ENCODE assay signal across 1 cellular context in the genomic region with DNA sequence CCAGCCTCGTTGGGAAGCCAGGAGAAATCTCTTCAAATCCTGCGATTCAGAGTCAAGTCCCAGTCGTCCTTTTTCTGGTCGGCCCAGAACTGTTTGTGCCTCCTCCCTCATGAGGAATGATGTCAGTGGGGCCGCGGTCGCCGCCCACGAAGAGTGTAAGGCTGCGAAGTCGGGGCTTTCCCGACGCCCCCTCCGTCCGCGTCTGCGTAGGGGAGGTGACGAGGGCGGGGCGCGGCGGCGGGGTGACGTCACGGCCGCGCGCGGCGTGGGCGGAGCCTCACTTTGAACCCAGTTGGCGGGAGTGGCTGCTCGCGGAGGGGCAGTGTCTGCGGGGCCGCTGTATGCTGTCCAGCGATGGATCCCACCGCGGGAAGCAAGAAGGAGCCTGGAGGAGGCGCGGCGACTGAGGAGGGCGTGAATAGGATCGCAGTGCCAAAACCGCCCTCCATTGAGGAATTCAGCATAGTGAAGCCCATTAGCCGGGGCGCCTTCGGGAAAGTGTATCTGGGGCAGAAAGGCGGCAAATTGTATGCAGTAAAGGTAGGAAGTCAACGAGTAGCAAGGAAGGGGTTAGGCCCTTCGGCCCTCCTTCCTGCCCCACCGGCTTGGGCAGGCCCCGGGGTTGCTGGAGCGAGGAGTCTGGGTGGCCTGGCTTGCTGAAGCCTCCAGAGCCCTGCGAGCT.
TF ChIP-seq lines count a peak whose summit lies in the region.

MASTL (plus strand) TSS at position 280 of the 682 bp plus-strand sequence; CDS start at position 355, 75 bp downstream.

TF ChIP-seq in HepG2, 621 proteins besides CTCF, POLR2A, EP300 and RAD21 (continued from another document and continues in another):
- TF ChIP-seq SOX13 (IDR thresholded peaks at IDR 0.05) (no peak), SOX13 (CRISPR knock-in tag; conservative IDR thresholded peaks at IDR 0.05 in 1 of 2, IDR thresholded peaks at IDR 0.05 in 1 of 2) (peak in 1 of 2 experiments; percentile 18; a peak in 1 of 4 replicates), AGO2 (optimal IDR thresholded peaks at IDR 0.05; ENCODE audit: low read depth, low read length) (peak; percentile 70), TSC22D2 (CRISPR knock-in tag; IDR thresholded peaks at IDR 0.05; ENCODE audit: borderline replicate concordance) (peak; percentile 47; the same call in 1 of the 2 replicates), GATAD1 (CRISPR knock-in tag; IDR thresholded peaks at IDR 0.05) (peak; percentile 96), ZNF20 (CRISPR knock-in tag; IDR thresholded peaks at IDR 0.05) (no peak), YEATS4 (CRISPR knock-in tag; IDR thresholded peaks at IDR 0.05; ENCODE audit: borderline replicate concordance) (peak; percentile 61), ZC3H13 (CRISPR knock-in tag; IDR thresholded peaks at IDR 0.05) (no peak), SMAD1 (CRISPR knock-in tag; IDR thresholded peaks at IDR 0.05; ENCODE audit: borderline replicate concordance, low read depth) (0 out of 2 replicates have a peak, but pooled peaks have one; percentile 16), HCFC1 (IDR thresholded peaks at IDR 0.05; ENCODE audit: low read depth, low read length) (0 out of 2 replicates have a peak, but pooled peaks have one; percentile 16), JARID2 (CRISPR knock-in tag; IDR thresholded peaks at IDR 0.05; ENCODE audit: insufficient replicate concordance) (peak; percentile 65), ISL2 (CRISPR knock-in tag; IDR thresholded peaks at IDR 0.05) (0 out of 2 replicates have a peak, but pooled peaks have one; percentile 24), ZNF280B (CRISPR knock-in tag; IDR thresholded peaks at IDR 0.05; ENCODE audit: borderline replicate concordance) (peak; percentile 39; the same call in 1 of the 2 replicates), ZNF264 (CRISPR knock-in tag; IDR thresholded peaks at IDR 0.05) (no peak), DR1 (CRISPR knock-in tag; IDR thresholded peaks at IDR 0.05) (peak; percentile 42; the same call in 1 of the 2 replicates), ZNF33B (CRISPR knock-in tag; IDR thresholded peaks at IDR 0.05) (no peak), ATF3 (CRISPR knock-in tag; IDR thresholded peaks at IDR 0.05) (peak; percentile 62; the same call in 1 of the 2 replicates), PRDM10 (CRISPR knock-in tag; IDR thresholded peaks at IDR 0.05; ENCODE audit: low read depth) (0 out of 2 replicates have a peak, but pooled peaks have one; percentile 18), PATZ1 (CRISPR knock-in tag; IDR thresholded peaks at IDR 0.05) (peak; percentile 94), GABPB1 (CRISPR knock-in tag; IDR thresholded peaks at IDR 0.05) (peak; percentile 89), MBNL3 (CRISPR knock-in tag; conservative IDR thresholded peaks at IDR 0.05) (no peak), TMF1 (CRISPR knock-in tag; IDR thresholded peaks at IDR 0.05; ENCODE audit: low read depth) (0 out of 2 replicates have a peak, but pooled peaks have one; percentile 54), ZNF740 (CRISPR knock-in tag; IDR thresholded peaks at IDR 0.05) (no peak), SP1 (IDR thresholded peaks at IDR 0.05) (no peak), SP1 (CRISPR knock-in tag; IDR thresholded peaks at IDR 0.05) (peak; percentile 98), GFI1 (CRISPR knock-in tag; IDR thresholded peaks at IDR 0.05; ENCODE audit: borderline replicate concordance) (0 out of 2 replicates have a peak, but pooled peaks have one; percentile 18), PITX1 (CRISPR knock-in tag; IDR thresholded peaks at IDR 0.05) (no peak), HNRNPL (IDR thresholded peaks at IDR 0.05; ENCODE audit: low read depth, low read length) (0 out of 2 replicates have a peak, but pooled peaks have one; percentile 39), PRPF4 (IDR thresholded peaks at IDR 0.05; ENCODE audit: low read depth, low read length, poor library complexity, severe bottlenecking) (no peak), NCOA2 (CRISPR knock-in tag; IDR thresholded peaks at IDR 0.05) (peak; percentile 24; the same call in 1 of the 2 replicates), MTA1 (CRISPR knock-in tag; IDR thresholded peaks at IDR 0.05; ENCODE audit: borderline replicate concordance) (0 out of 2 replicates have a peak, but pooled peaks have one; percentile 30)
- TF ChIP-seq, protein P1, sequence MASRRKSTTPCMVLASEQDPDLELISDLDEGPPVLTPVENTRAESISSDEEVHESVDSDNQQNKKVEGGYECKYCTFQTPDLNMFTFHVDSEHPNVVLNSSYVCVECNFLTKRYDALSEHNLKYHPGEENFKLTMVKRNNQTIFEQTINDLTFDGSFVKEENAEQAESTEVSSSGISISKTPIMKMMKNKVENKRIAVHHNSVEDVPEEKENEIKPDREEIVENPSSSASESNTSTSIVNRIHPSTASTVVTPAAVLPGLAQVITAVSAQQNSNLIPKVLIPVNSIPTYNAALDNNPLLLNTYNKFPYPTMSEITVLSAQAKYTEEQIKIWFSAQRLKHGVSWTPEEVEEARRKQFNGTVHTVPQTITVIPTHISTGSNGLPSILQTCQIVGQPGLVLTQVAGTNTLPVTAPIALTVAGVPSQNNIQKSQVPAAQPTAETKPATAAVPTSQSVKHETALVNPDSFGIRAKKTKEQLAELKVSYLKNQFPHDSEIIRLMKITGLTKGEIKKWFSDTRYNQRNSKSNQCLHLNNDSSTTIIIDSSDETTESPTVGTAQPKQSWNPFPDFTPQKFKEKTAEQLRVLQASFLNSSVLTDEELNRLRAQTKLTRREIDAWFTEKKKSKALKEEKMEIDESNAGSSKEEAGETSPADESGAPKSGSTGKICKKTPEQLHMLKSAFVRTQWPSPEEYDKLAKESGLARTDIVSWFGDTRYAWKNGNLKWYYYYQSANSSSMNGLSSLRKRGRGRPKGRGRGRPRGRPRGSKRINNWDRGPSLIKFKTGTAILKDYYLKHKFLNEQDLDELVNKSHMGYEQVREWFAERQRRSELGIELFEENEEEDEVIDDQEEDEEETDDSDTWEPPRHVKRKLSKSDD (CRISPR knock-in tag; IDR thresholded peaks at IDR 0.05; ENCODE audit: low read depth): peak; percentile 59; the same call in 1 of the 2 replicates
- TF ChIP-seq, protein P2, sequence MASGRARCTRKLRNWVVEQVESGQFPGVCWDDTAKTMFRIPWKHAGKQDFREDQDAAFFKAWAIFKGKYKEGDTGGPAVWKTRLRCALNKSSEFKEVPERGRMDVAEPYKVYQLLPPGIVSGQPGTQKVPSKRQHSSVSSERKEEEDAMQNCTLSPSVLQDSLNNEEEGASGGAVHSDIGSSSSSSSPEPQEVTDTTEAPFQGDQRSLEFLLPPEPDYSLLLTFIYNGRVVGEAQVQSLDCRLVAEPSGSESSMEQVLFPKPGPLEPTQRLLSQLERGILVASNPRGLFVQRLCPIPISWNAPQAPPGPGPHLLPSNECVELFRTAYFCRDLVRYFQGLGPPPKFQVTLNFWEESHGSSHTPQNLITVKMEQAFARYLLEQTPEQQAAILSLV (CRISPR knock-in tag; IDR thresholded peaks at IDR 0.05; ENCODE audit: borderline replicate concordance): peak; percentile 61; the same call in 1 of the 2 replicates
- TF ChIP-seq, protein P3, sequence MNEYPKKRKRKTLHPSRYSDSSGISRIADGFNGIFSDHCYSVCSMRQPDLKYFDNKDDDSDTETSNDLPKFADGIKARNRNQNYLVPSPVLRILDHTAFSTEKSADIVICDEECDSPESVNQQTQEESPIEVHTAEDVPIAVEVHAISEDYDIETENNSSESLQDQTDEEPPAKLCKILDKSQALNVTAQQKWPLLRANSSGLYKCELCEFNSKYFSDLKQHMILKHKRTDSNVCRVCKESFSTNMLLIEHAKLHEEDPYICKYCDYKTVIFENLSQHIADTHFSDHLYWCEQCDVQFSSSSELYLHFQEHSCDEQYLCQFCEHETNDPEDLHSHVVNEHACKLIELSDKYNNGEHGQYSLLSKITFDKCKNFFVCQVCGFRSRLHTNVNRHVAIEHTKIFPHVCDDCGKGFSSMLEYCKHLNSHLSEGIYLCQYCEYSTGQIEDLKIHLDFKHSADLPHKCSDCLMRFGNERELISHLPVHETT (CRISPR knock-in tag; conservative IDR thresholded peaks at IDR 0.05): peak; percentile 80; the same call in 1 of the 2 replicates
- TF ChIP-seq, protein P4, sequence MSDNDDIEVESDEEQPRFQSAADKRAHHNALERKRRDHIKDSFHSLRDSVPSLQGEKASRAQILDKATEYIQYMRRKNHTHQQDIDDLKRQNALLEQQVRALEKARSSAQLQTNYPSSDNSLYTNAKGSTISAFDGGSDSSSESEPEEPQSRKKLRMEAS (IDR thresholded peaks at IDR 0.05): peak; percentile 63
- TF ChIP-seq, protein P5, sequence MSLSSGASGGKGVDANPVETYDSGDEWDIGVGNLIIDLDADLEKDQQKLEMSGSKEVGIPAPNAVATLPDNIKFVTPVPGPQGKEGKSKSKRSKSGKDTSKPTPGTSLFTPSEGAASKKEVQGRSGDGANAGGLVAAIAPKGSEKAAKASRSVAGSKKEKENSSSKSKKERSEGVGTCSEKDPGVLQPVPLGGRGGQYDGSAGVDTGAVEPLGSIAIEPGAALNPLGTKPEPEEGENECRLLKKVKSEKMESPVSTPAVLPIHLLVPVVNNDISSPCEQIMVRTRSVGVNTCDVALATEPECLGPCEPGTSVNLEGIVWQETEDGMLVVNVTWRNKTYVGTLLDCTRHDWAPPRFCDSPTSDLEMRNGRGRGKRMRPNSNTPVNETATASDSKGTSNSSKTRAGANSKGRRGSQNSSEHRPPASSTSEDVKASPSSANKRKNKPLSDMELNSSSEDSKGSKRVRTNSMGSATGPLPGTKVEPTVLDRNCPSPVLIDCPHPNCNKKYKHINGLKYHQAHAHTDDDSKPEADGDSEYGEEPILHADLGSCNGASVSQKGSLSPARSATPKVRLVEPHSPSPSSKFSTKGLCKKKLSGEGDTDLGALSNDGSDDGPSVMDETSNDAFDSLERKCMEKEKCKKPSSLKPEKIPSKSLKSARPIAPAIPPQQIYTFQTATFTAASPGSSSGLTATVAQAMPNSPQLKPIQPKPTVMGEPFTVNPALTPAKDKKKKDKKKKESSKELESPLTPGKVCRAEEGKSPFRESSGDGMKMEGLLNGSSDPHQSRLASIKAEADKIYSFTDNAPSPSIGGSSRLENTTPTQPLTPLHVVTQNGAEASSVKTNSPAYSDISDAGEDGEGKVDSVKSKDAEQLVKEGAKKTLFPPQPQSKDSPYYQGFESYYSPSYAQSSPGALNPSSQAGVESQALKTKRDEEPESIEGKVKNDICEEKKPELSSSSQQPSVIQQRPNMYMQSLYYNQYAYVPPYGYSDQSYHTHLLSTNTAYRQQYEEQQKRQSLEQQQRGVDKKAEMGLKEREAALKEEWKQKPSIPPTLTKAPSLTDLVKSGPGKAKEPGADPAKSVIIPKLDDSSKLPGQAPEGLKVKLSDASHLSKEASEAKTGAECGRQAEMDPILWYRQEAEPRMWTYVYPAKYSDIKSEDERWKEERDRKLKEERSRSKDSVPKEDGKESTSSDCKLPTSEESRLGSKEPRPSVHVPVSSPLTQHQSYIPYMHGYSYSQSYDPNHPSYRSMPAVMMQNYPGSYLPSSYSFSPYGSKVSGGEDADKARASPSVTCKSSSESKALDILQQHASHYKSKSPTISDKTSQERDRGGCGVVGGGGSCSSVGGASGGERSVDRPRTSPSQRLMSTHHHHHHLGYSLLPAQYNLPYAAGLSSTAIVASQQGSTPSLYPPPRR (CRISPR knock-in tag; IDR thresholded peaks at IDR 0.05; ENCODE audit: borderline replicate concordance): peak; percentile 60; the same call in 1 of the 2 replicates
